8 cellular contexts compared by ENCODE assay signal in the genomic region with DNA sequence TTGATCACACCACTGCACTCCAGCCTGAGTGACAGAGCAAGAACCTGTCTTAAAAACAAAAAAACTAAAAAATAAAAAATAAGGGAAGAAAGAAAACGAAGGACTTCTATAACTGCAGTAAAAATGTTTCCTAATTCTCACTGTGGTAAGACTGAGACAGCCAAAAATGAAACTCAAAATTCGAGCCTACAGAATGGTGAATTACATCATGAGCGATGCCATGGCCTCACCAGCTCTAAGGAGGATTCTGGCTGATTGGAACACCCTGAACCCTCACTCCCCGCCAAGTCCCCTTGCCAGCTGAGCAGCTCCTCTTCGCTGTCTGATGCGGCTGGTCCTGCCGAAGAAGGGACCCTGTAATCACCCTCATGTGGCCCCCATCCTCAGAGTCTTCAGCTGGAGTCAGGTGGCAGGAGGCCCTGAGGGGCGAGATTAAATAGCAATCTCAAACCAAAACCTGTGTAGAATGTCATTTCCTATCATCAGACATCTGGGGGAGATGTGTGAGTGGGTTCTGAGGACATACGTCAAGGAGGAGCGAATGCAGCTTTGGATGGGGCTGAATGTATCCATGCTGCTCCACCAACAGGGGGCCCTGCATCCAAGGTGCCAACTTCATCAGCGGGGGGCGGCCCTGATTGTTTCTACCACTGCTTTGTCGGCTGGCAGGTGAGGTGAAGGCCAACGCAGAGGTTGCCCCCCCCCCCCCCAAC. TPM values are rescaled to one million over a fixed set of nuclear protein-coding genes. Genes with fewer than 3 reads are reported as not detected.
A peak's percentile ranks its signal among the peaks of the same experiment; 100 is the strongest.
DNase-seq lines count a peak whose midpoint lies in the region; ATAC-seq lines count a peak whose summit lies in the region.

No MANE protein-coding gene starts in this region.

- H3K36me3 Mint-ChIP-seq in activated T-cell treated with anti-CD3 and anti-CD28 coated beads, Interleukin-2, amount 50 U/mL, for 4 hours (ENCODE audit: insufficient read depth), result no peaks in the 10 kb centered on the region

- no peaks in the 10 kb centered on the region for H3K9me3 Mint-ChIP-seq in activated T-cell treated with anti-CD3 and anti-CD28 coated beads, Interleukin-2, amount 50 U/mL, for 4 hours

- peaks cover 3% of the 10 kb centered on the region for H3K4me1 Mint-ChIP-seq in activated T-cell treated with anti-CD3 and anti-CD28 coated beads, Interleukin-2, amount 50 U/mL, for 4 hours (ENCODE audit: low read depth)

- H3K4me3 ChIP-seq in H7 (ENCODE audit: insufficient read depth, low read depth, low read length), result no peak overlapping the region

- DNase-seq in AG20443 (ENCODE audit: low spot score), result peak; percentile 16
- DNase-seq in H7, result peak; percentile 85
- DNase-seq in activated T-cell treated with anti-CD3 and anti-CD28 coated beads, Interleukin-2, amount 50 U/mL, for 4 hours, result no peak
- DNase-seq in iPS-NIHi7 (ENCODE audit: extremely low spot score), result peak; percentile 70
- no peak for DNase-seq in caudate nucleus (lab: John Stamatoyannopoulos, UW)

- H3K27ac ChIP-seq in caudate nucleus (ENCODE audit: low read depth, low read length), result no peak overlapping the region

- H3K27me3 Mint-ChIP-seq in activated T-cell treated with anti-CD3 and anti-CD28 coated beads, Interleukin-2, amount 50 U/mL, for 4 hours (ENCODE audit: low read depth), result peaks cover 14% of the 10 kb centered on the region

- ATAC-seq in activated T-cell treated with anti-CD3 and anti-CD28 coated beads, Interleukin-2, amount 50 U/mL, for 4 hours, result peak; percentile 57 to 58
- ATAC-seq in HG03565 (IDR thresholded peaks at IDR 0.05; ENCODE audit: unreplicated experiment) (no peak), HG03025 (IDR thresholded peaks at IDR 0.05; ENCODE audit: low FRiP score, unreplicated experiment) (no peak), HG03095 (IDR thresholded peaks at IDR 0.05; ENCODE audit: unreplicated experiment) (no peak)

- H3K4me3 Mint-ChIP-seq in activated T-cell treated with anti-CD3 and anti-CD28 coated beads, Interleukin-2, amount 50 U/mL, for 4 hours, result no peak overlapping the region

- no peaks in the 10 kb centered on the region for H3K27me3 ChIP-seq in H7 (ENCODE audit: control insufficient read depth, insufficient read depth, low read length)

- H3K36me3 ChIP-seq in H7 (replicated peaks; ENCODE audit: control insufficient read depth, insufficient read depth, low read length), result no peaks in the 10 kb centered on the region

RNA-seq across cellular contexts. Expression of a gene that starts 29.2 kb away (rescaled TPM):
- total RNA-seq in H7 (2014; rRNA removed; shearing (Covaris generic)), result 7.2 and 8.5 TPM in 2 replicates
- total RNA-seq in activated T-cell treated with anti-CD3 and anti-CD28 coated beads, Interleukin-2, amount 50 U/mL, for 4 hours, result 1 to 10 TPM in 1 of 3 donors, under 1 TPM in 2; 0.35 to 2.1 (median 0.84) TPM

Comparison
In these comparisons a context has a peak if more than half of its experiments do, and no peak if none do; other contexts are left out.
1. DNase-seq: peak in AG20443 (single experiment), H7 (single experiment) and iPS-NIHi7 (single experiment); none in activated T-cell treated with anti-CD3 and anti-CD28 coated beads, Interleukin-2, amount 50 U/mL, for 4 hours (single experiment) and caudate nucleus (0 of 61).
2. ATAC-seq: peak in activated T-cell treated with anti-CD3 and anti-CD28 coated beads, Interleukin-2, amount 50 U/mL, for 4 hours (2 of 2); none in HG03565 (single experiment), HG03025 (single experiment) and HG03095 (single experiment).